Comparison of ENCODE assay signal across 8 cellular contexts in genomic region chr21:32940079-32941014, GRCh38.
A peak's percentile ranks its signal among the peaks of the same experiment; 100 is the strongest.
DNase-seq lines count a peak whose midpoint lies in the region; ATAC-seq and TF ChIP-seq lines count a peak whose summit lies in the region.

No MANE protein-coding gene starts in this region.

- CTCF ChIA-PET in Calu3 (lab: Charles Lee): interaction anchor here (0.6 to 1.6 kb wide), 9 partner anchors 9 to 540 kb away, joined by 3 to 8 read pairs (median 4); partner anchors contain the start of gene TMEM50B

- intact Hi-C loops in Calu3 (cut with micrococcal nuclease; ENCODE audit: unreplicated experiment): loop anchor here (2.0 kb wide), 2 partner anchors 186 to 256 kb away; no protein-coding TSS in a partner anchor

- no peaks in the 10 kb centered on the region for H3F3A ChIP-seq in OCI-LY1 (ENCODE audit: insufficient read depth, low read length)

- H3K4me1 Mint-ChIP-seq in Calu3 (ENCODE audit: low read depth, unreplicated experiment): no peaks in the 10 kb centered on the region

- no peak for ATAC-seq in HG02885 (IDR thresholded peaks at IDR 0.05; ENCODE audit: poor library complexity, unreplicated experiment)
- no peak for ATAC-seq in GM21576 (IDR thresholded peaks at IDR 0.05; ENCODE audit: unreplicated experiment)

- no TSS peak for BruUV-seq in Calu3 (replicated peaks; lab: Mats Ljungman, UMichigan)

- H3K9me3 Mint-ChIP-seq in Calu3 (ENCODE audit: low read depth, unreplicated experiment): no peaks in the 10 kb centered on the region

- no peak overlapping the region for H3K4me3 ChIP-seq in OCI-LY1 (ENCODE audit: low read depth, low read length, poor library complexity, severe bottlenecking)
- no peak overlapping the region for H3K4me3 ChIP-seq in right atrium auricular region

- no peak overlapping the region for H3K4me2 ChIP-seq in OCI-LY1 (ENCODE audit: low read length)

- H3K4me3 Mint-ChIP-seq in Calu3 (ENCODE audit: low read depth, unreplicated experiment): no peak overlapping the region

- DNase-seq in Calu3 (peak; percentile 24), HK-2 (ENCODE audit: unreplicated experiment) (peak; percentile 14), right atrium auricular region (ENCODE audit: low spot score) (no peak)
- DNase-seq in activated naive CD8-positive, alpha-beta T cell treated with anti-CD3 and anti-CD28 coated beads, Interleukin-2, amount 50 U/mL, for 16 hours (ENCODE audit: low read depth, low spot score): peak; percentile 17
- peak; percentile 16 for DNase-seq in stimulated activated CD4-positive, alpha-beta T cell treated with anti-CD3 and anti-CD28 coated beads, Interleukin-12 subunit alpha, Interleukin-12 subunit beta, amount 100 ng/mL, for 4 hours

- H3K36me3 ChIP-seq in OCI-LY1 (ENCODE audit: insufficient read depth, low read length) (no peaks in the 10 kb centered on the region), right atrium auricular region (no peaks in the 10 kb centered on the region)

- no peaks in the 10 kb centered on the region for H3K79me2 ChIP-seq in OCI-LY1 (ENCODE audit: insufficient read depth, low read length)

- H3K36me3 Mint-ChIP-seq in Calu3 (ENCODE audit: insufficient read depth, unreplicated experiment): no peaks in the 10 kb centered on the region

- no peak overlapping the region for H2AFZ ChIP-seq in OCI-LY1 (ENCODE audit: low read length)

- no peaks in the 10 kb centered on the region for H3K27me3 ChIP-seq in OCI-LY1 (ENCODE audit: insufficient read depth, low read length)
- H3K27me3 ChIP-seq in right atrium auricular region: no peaks in the 10 kb centered on the region

- TF ChIP-seq CTCF in Calu3 (IDR thresholded peaks at IDR 0.05; ENCODE audit: unreplicated experiment) (peak; percentile 60), OCI-LY1 (IDR thresholded peaks at IDR 0.05; ENCODE audit: low read length) (peak; percentile 82), right atrium auricular region (IDR thresholded peaks at IDR 0.05) (peak; percentile 53 to 85)

- no peaks in the 10 kb centered on the region for H3K9me2 ChIP-seq in OCI-LY1 (ENCODE audit: low read depth, low read length)

- no peak overlapping the region for H3K9ac ChIP-seq in OCI-LY1 (ENCODE audit: low read length)

- H3K9me3 ChIP-seq in OCI-LY1 (ENCODE audit: low read length) (no peaks in the 10 kb centered on the region), right atrium auricular region (no peaks in the 10 kb centered on the region)

- H3K4me1 ChIP-seq in OCI-LY1 (ENCODE audit: insufficient read depth, low read length, severe bottlenecking): no peaks in the 10 kb centered on the region
- no peaks in the 10 kb centered on the region for H3K4me1 ChIP-seq in right atrium auricular region

- H4K20me1 ChIP-seq in OCI-LY1 (ENCODE audit: insufficient read depth, low read length): no peaks in the 10 kb centered on the region

- peaks cover 67% of the 10 kb centered on the region for H3K27me3 Mint-ChIP-seq in Calu3 (ENCODE audit: unreplicated experiment)

- H3K27ac ChIP-seq in OCI-LY1 (ENCODE audit: low read depth, low read length, poor library complexity, severe bottlenecking) (no peak overlapping the region), right atrium auricular region (no peak overlapping the region)

- H3K27ac Mint-ChIP-seq in Calu3 (ENCODE audit: unreplicated experiment): no peak overlapping the region
